Comparison of ENCODE assay signal across 24 cellular contexts in the genomic region with DNA sequence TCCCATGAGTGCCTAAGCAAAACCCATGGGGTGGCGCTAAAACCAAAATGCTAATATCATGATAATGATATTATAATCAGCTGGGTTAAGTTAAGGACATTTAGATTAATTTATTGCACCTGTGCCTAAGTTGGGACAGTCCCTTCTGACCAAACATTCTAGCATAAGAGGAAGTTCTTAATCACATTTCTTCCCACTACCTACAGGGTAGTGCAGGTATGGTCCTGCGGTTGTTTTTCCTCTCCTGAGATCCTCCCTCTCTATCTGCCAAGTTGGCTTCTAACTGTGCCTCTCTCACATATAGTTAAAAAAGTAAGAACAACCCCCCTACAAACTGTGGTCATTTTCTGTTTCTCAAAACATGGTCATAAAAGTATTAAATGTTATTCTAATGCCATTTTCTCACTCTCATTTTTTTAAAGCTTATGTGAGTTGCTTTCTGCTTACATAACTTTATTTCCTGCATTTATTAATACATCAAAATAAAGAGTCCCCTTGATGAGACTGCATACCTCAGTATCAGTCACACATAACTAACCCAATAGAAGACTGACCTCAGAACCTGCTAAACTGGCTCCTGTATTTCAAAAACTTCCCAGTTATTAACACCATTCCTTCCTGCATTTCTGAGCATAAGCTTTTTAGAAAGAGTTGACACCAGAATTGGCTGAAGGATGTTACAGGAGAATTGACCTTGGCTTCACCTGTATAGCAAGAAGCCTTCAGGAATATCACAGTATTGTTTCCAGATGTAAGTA.
"Had no signal": no experiment of that assay in that cellular context is flagged by ENCODE, and none has a peak within 500 bp of the region (broad histone marks: within the 10 kb centered on the region; RNA-seq: fewer than 3 reads in every experiment).

No MANE protein-coding gene starts in this region.

- H3K9me3 ChIP-seq: left ventricle myocardium inferior, tibial artery had no signal

- H3K4me1 ChIP-seq: left ventricle myocardium inferior, spleen, tibial artery had no signal

- H3K27me3 Mint-ChIP-seq: activated CD4-positive, alpha-beta T cell treated with anti-CD3 and anti-CD28 coated beads, Interleukin-2, amount 10 ng/mL, durations not matched to agents 7 days and 5 days; activated CD8-positive, alpha-beta memory T cell treated with anti-CD3 and anti-CD28 coated beads, Interleukin-2, amount 10 ng/mL, durations not matched to agents 7 days and 5 days; activated CD8-positive, alpha-beta T cell treated with anti-CD3 and anti-CD28 coated beads for 36 hours; activated naive CD4-positive, alpha-beta T cell treated with anti-CD3 and anti-CD28 coated beads, Interleukin-2, amount 10 ng/mL, durations not matched to agents 7 days and 5 days; dendritic cell treated with granulocyte-macrophage colony-stimulating factor and Interleukin-4, amounts not matched to agents 40 ng/mL and 50 ng/mL, for 4 days; progenitor cell of endocrine pancreas had no signal

- ATAC-seq: activated CD4-positive, CD25-positive, alpha-beta regulatory T cell treated with anti-CD3 and anti-CD28 coated beads, Interleukin-2, amount 50 U/mL, for 24 hours; activated CD8-positive, alpha-beta memory T cell treated with anti-CD3 and anti-CD28 coated beads, Interleukin-2, amount 10 ng/mL, durations not matched to agents 7 days and 5 days; activated CD8-positive, alpha-beta T cell treated with anti-CD3 and anti-CD28 coated beads for 36 hours; natural killer cell; stimulated activated naive CD8-positive, alpha-beta T cell treated with anti-CD3 and anti-CD28 coated beads, Interleukin-15, Interleukin-2, amounts not matched to agents 100 U/mL and 50 U/mL, for 24 hours had no signal

- FAIRE-seq: endometrium, urothelium cell line had no signal

- H3K9me3 Mint-ChIP-seq: activated CD4-positive, alpha-beta T cell treated with anti-CD3 and anti-CD28 coated beads, Interleukin-2, amount 10 ng/mL, durations not matched to agents 7 days and 5 days; dendritic cell treated with granulocyte-macrophage colony-stimulating factor and Interleukin-4, amounts not matched to agents 40 ng/mL and 50 ng/mL, for 4 days had no signal

- H3K27ac Mint-ChIP-seq: activated CD4-positive, alpha-beta T cell treated with anti-CD3 and anti-CD28 coated beads, Interleukin-2, amount 10 ng/mL, durations not matched to agents 7 days and 5 days; activated CD8-positive, alpha-beta memory T cell treated with anti-CD3 and anti-CD28 coated beads, Interleukin-2, amount 10 ng/mL, durations not matched to agents 7 days and 5 days; activated CD8-positive, alpha-beta T cell treated with anti-CD3 and anti-CD28 coated beads for 36 hours; activated naive CD4-positive, alpha-beta T cell treated with anti-CD3 and anti-CD28 coated beads, Interleukin-2, amount 10 ng/mL, durations not matched to agents 7 days and 5 days; dendritic cell treated with granulocyte-macrophage colony-stimulating factor and Interleukin-4, amounts not matched to agents 40 ng/mL and 50 ng/mL, for 4 days; immature natural killer cell; natural killer cell; progenitor cell of endocrine pancreas had no signal

- H3K4me1 Mint-ChIP-seq: activated CD4-positive, alpha-beta T cell treated with anti-CD3 and anti-CD28 coated beads, Interleukin-2, amount 10 ng/mL, durations not matched to agents 7 days and 5 days; activated CD8-positive, alpha-beta memory T cell treated with anti-CD3 and anti-CD28 coated beads, Interleukin-2, amount 10 ng/mL, durations not matched to agents 7 days and 5 days; activated naive CD4-positive, alpha-beta T cell treated with anti-CD3 and anti-CD28 coated beads, Interleukin-2, amount 10 ng/mL, durations not matched to agents 7 days and 5 days; immature natural killer cell; natural killer cell had no signal

- H3K36me3 ChIP-seq: left ventricle myocardium inferior, spleen, tibial artery had no signal

- H3K27ac ChIP-seq: left ventricle myocardium inferior, spleen, tibial artery had no signal

- H3K27me3 ChIP-seq: spleen, tibial artery had no signal

- H3K4me3 ChIP-seq: left ventricle myocardium inferior, spleen, tibial artery had no signal

- DNase-seq: activated CD4-positive, alpha-beta T cell treated with anti-CD3 and anti-CD28 coated beads, Interleukin-2, amount 10 ng/mL, durations not matched to agents 7 days and 5 days; activated CD8-positive, alpha-beta memory T cell treated with anti-CD3 and anti-CD28 coated beads, Interleukin-2, amount 10 ng/mL, durations not matched to agents 7 days and 5 days; activated CD8-positive, alpha-beta T cell treated with anti-CD3 and anti-CD28 coated beads for 36 hours; activated effector memory CD4-positive, alpha-beta T cell treated with anti-CD3 and anti-CD28 coated beads, Interleukin-2, amount 50 U/mL, for 16 hours; activated naive CD4-positive, alpha-beta T cell treated with anti-CD3 and anti-CD28 coated beads, Interleukin-2, amount 10 ng/mL, durations not matched to agents 7 days and 5 days; activated T-cell treated with anti-CD3 and anti-CD28 coated beads for 4 hours; amygdala; caudate nucleus; effector CD4-positive, alpha-beta T cell; foreskin melanocyte; immature natural killer cell; left ventricle myocardium inferior; midbrain; natural killer cell; spleen; stimulated activated CD4-positive, alpha-beta T cell treated with anti-CD3 and anti-CD28 coated beads, Interleukin-4, amount 100 ng/mL, for 4 hours; stimulated activated naive CD8-positive, alpha-beta T cell treated with anti-CD3 and anti-CD28 coated beads, Interleukin-15, Interleukin-2, amounts not matched to agents 100 U/mL and 50 U/mL, for 24 hours; substantia nigra; tibial artery had no signal

- H3K4me3 Mint-ChIP-seq: activated CD4-positive, alpha-beta T cell treated with anti-CD3 and anti-CD28 coated beads, Interleukin-2, amount 10 ng/mL, durations not matched to agents 7 days and 5 days; activated CD8-positive, alpha-beta memory T cell treated with anti-CD3 and anti-CD28 coated beads, Interleukin-2, amount 10 ng/mL, durations not matched to agents 7 days and 5 days; activated CD8-positive, alpha-beta T cell treated with anti-CD3 and anti-CD28 coated beads for 36 hours; activated naive CD4-positive, alpha-beta T cell treated with anti-CD3 and anti-CD28 coated beads, Interleukin-2, amount 10 ng/mL, durations not matched to agents 7 days and 5 days; dendritic cell treated with granulocyte-macrophage colony-stimulating factor and Interleukin-4, amounts not matched to agents 40 ng/mL and 50 ng/mL, for 4 days; immature natural killer cell; natural killer cell had no signal

- H3K36me3 Mint-ChIP-seq: activated CD8-positive, alpha-beta memory T cell treated with anti-CD3 and anti-CD28 coated beads, Interleukin-2, amount 10 ng/mL, durations not matched to agents 7 days and 5 days; activated naive CD4-positive, alpha-beta T cell treated with anti-CD3 and anti-CD28 coated beads, Interleukin-2, amount 10 ng/mL, durations not matched to agents 7 days and 5 days; immature natural killer cell; natural killer cell had no signal
